Comparison of ENCODE assay signal across 33 cellular contexts in genomic region chr11:80309301-80309700, GRCh38.
"Had no signal": no experiment of that assay in that cellular context is flagged by ENCODE, and none has a peak within 500 bp of the region (broad histone marks: within the 10 kb centered on the region; RNA-seq: fewer than 3 reads in every experiment).

No MANE protein-coding gene starts in this region.

- ATAC-seq: activated CD4-positive, alpha-beta T cell treated with anti-CD3 and anti-CD28 coated beads for 36 hours; activated CD4-positive, CD25-positive, alpha-beta regulatory T cell treated with anti-CD3 and anti-CD28 coated beads, Interleukin-2, amount 50 U/mL, for 24 hours; activated CD8-positive, alpha-beta T cell treated with anti-CD3 and anti-CD28 coated beads, Interleukin-2, amount 10 ng/mL, durations not matched to agents 7 days and 5 days; activated naive CD8-positive, alpha-beta T cell treated with anti-CD3 and anti-CD28 coated beads, Interleukin-2, amount 50 U/mL, for 24 hours; activated T-cell treated with anti-CD3 and anti-CD28 coated beads, Interleukin-2, amount 50 U/mL, for 4 hours; WTC11 had no signal

- H3K4me3 Mint-ChIP-seq: activated CD4-positive, alpha-beta T cell treated with anti-CD3 and anti-CD28 coated beads for 36 hours; activated CD4-positive, alpha-beta T cell treated with anti-CD3 and anti-CD28 coated beads, Interleukin-2, amount 10 ng/mL, durations not matched to agents 7 days and 5 days; activated CD8-positive, alpha-beta T cell treated with anti-CD3 and anti-CD28 coated beads, Interleukin-2, amount 10 ng/mL, durations not matched to agents 7 days and 5 days; activated naive CD4-positive, alpha-beta T cell treated with anti-CD3 and anti-CD28 coated beads, Interleukin-2, amount 10 ng/mL, durations not matched to agents 7 days and 5 days; activated naive CD8-positive, alpha-beta T cell; activated naive CD8-positive, alpha-beta T cell treated with anti-CD3 and anti-CD28 coated beads, Interleukin-2, amount 50 U/mL, for 24 hours; activated T-cell treated with anti-CD3 and anti-CD28 coated beads, Interleukin-2, amount 50 U/mL, for 4 hours; central memory CD8-positive, alpha-beta T cell; IgD-negative memory B cell; T-helper 1 cell treated with Interleukin-12 subunit alpha and Interleukin-12 subunit beta and Interleukin-4 antibody, amounts not matched to agents 30 μg/mL and 1 μg/mL, for 36 hours; T-helper 2 cell treated with Interferon-gamma antibody and Interleukin-4, amounts not matched to agents 5 μg/mL and 100 μg/mL, for 36 hours; WTC11 had no signal

- H3K27ac Mint-ChIP-seq: activated CD4-positive, alpha-beta T cell treated with anti-CD3 and anti-CD28 coated beads for 36 hours; activated CD4-positive, alpha-beta T cell treated with anti-CD3 and anti-CD28 coated beads, Interleukin-2, amount 10 ng/mL, durations not matched to agents 7 days and 5 days; activated CD8-positive, alpha-beta T cell treated with anti-CD3 and anti-CD28 coated beads, Interleukin-2, amount 10 ng/mL, durations not matched to agents 7 days and 5 days; activated naive CD4-positive, alpha-beta T cell treated with anti-CD3 and anti-CD28 coated beads, Interleukin-2, amount 10 ng/mL, durations not matched to agents 7 days and 5 days; activated naive CD8-positive, alpha-beta T cell; activated naive CD8-positive, alpha-beta T cell treated with anti-CD3 and anti-CD28 coated beads, Interleukin-2, amount 50 U/mL, for 24 hours; IgD-negative memory B cell; T-helper 1 cell treated with Interleukin-12 subunit alpha and Interleukin-12 subunit beta and Interleukin-4 antibody, amounts not matched to agents 30 μg/mL and 1 μg/mL, for 36 hours; T-helper 2 cell treated with Interferon-gamma antibody and Interleukin-4, amounts not matched to agents 5 μg/mL and 100 μg/mL, for 36 hours; WTC11 had no signal

- H3K4me1 Mint-ChIP-seq: activated CD4-positive, alpha-beta T cell treated with anti-CD3 and anti-CD28 coated beads for 36 hours; activated CD4-positive, alpha-beta T cell treated with anti-CD3 and anti-CD28 coated beads, Interleukin-2, amount 10 ng/mL, durations not matched to agents 7 days and 5 days; activated naive CD4-positive, alpha-beta T cell treated with anti-CD3 and anti-CD28 coated beads, Interleukin-2, amount 10 ng/mL, durations not matched to agents 7 days and 5 days; activated naive CD8-positive, alpha-beta T cell treated with anti-CD3 and anti-CD28 coated beads, Interleukin-2, amount 50 U/mL, for 24 hours; central memory CD8-positive, alpha-beta T cell; IgD-negative memory B cell; WTC11 had no signal

- H3K36me3 ChIP-seq: brain microvascular endothelial cell, cardiac muscle cell, SJSA1 had no signal

- H3K9me3 ChIP-seq: SJSA1, SK-N-SH had no signal

- H3K4me1 ChIP-seq: SJSA1 had no signal

- H3K27me3 ChIP-seq: brain microvascular endothelial cell, cardiac muscle cell, SJSA1 had no signal

- H3K4me3 ChIP-seq: cardiac muscle cell, SJSA1 had no signal

- DNase-seq: activated CD4-positive, alpha-beta T cell treated with anti-CD3 and anti-CD28 coated beads for 36 hours; activated CD4-positive, alpha-beta T cell treated with anti-CD3 and anti-CD28 coated beads, Interleukin-2, amount 10 ng/mL, durations not matched to agents 7 days and 5 days; activated CD4-positive, alpha-beta T cell treated with anti-CD3 and anti-CD28 coated beads, Interleukin-2, amount 50 U/mL, for 48 hours; activated CD8-positive, alpha-beta T cell treated with anti-CD3 and anti-CD28 coated beads, Interleukin-2, amount 10 ng/mL, durations not matched to agents 7 days and 5 days; activated effector memory CD4-positive, alpha-beta T cell treated with Interleukin-2 at 50 U/mL for 16 hours; activated naive CD4-positive, alpha-beta T cell treated with anti-CD3 and anti-CD28 coated beads, Interleukin-2, amount 10 ng/mL, durations not matched to agents 7 days and 5 days; activated naive CD8-positive, alpha-beta T cell treated with anti-CD3 and anti-CD28 coated beads, Interleukin-2, amount 50 U/mL, for 24 hours; activated T-cell treated with anti-CD3 and anti-CD28 coated beads for 4 hours; activated T-cell treated with anti-CD3 and anti-CD28 coated beads, Interleukin-2, amount 50 U/mL, for 4 hours; aorta; brain microvascular endothelial cell; Karpas-422; KBM-7; MM.1S; MV-4-11; NCI-H1092; NCI-H1436 treated with DMSO at 0.1 percent for 48 hours; NCI-H1694 treated with DMSO at 0.1 percent for 48 hours; NCI-H2029; NCI-H345; NCI-H524 treated with DMSO at 0.1 percent for 48 hours; NK-92 treated with Interleukin-12 subunit alpha and Interleukin-12 subunit beta, amount 100 ng/mL, for 24 hours; SHP77 treated with DMSO at 0.1 percent for 48 hours; SK-N-SH had no signal

- H3K27ac ChIP-seq: brain microvascular endothelial cell, cardiac muscle cell, SJSA1 had no signal

- H3K36me3 Mint-ChIP-seq: activated naive CD4-positive, alpha-beta T cell treated with anti-CD3 and anti-CD28 coated beads, Interleukin-2, amount 10 ng/mL, durations not matched to agents 7 days and 5 days; activated naive CD8-positive, alpha-beta T cell; IgD-negative memory B cell had no signal

- H3K9ac ChIP-seq: SK-N-SH had no signal

- H3K27me3 Mint-ChIP-seq: activated CD4-positive, alpha-beta T cell treated with anti-CD3 and anti-CD28 coated beads for 36 hours; activated CD4-positive, alpha-beta T cell treated with anti-CD3 and anti-CD28 coated beads, Interleukin-2, amount 10 ng/mL, durations not matched to agents 7 days and 5 days; activated naive CD4-positive, alpha-beta T cell treated with anti-CD3 and anti-CD28 coated beads, Interleukin-2, amount 10 ng/mL, durations not matched to agents 7 days and 5 days; activated naive CD8-positive, alpha-beta T cell; activated naive CD8-positive, alpha-beta T cell treated with anti-CD3 and anti-CD28 coated beads, Interleukin-2, amount 50 U/mL, for 24 hours; central memory CD8-positive, alpha-beta T cell; IgD-negative memory B cell had no signal

- H3K4me2 ChIP-seq: SK-N-SH had no signal
